Comparison of ENCODE assay signal across 12 cellular contexts in the genomic region with DNA sequence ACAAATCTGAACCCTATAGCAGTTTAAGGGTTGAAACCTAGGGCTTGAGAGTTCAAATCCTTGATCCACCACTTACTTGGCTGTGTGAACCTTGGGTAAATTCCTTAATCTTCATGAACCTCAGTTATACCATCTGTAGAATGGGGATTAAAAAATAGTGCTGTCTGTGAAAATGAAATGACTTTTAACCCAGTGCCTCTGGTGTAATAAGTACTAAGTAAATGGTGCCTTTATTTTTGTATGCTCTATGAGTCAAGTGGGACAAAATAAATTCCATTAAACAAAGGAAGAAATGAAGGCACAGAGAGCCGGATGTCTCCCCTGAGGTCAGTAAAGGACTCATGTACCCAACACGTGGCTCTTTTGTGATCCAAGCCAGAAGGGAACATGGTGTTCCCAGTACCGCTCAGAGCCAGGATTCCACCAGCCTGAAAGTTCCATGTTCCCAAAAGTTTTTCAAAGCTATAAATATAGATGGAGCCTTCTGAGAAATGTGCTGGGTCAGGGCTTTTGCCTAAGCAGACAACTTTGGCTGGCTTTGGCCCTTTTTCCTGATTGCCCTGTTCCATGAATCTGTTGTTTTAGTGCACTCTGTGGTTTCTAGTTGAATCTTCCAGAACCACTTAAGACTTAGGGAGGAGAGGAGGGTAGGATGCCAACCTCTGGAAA.
DNase-seq lines count a peak whose midpoint lies in the region; ATAC-seq and TF ChIP-seq lines count a peak whose summit lies in the region.
"Had no signal": no experiment of that assay in that cellular context is flagged by ENCODE, and none has a peak within 500 bp of the region (broad histone marks: within the 10 kb centered on the region; RNA-seq: fewer than 3 reads in every experiment).

No MANE protein-coding gene starts in this region.

- DNase-seq in Peyer's patch (peak in 1 of 3 donors; percentile 64), osteoblast (ENCODE audit: insufficient read length, low spot score, missing footprints) (peak; percentile 62), transverse colon (peak; percentile 59), NCI-H524 treated with DMSO at 0.1 percent for 48 hours (lab: John Stamatoyannopoulos, UW) (no peak), NCI-H82 (lab: John Stamatoyannopoulos, UW) (no peak)
- DNase-seq in effector memory CD8-positive, alpha-beta T cell = no peak
- no peak for DNase-seq in activated CD4-positive, CD25-positive, alpha-beta regulatory T cell treated with anti-CD3 and anti-CD28 coated beads, Interleukin-2, amount 50 U/mL, for 72 hours
- DNase-seq: endodermal cell; naive thymus-derived CD8-positive, alpha-beta T cell; SHP77 treated with DMSO at 0.1 percent for 48 hours had no signal

- H3K79me2 ChIP-seq in osteoblast (ENCODE audit: insufficient read depth, low read length) = no peaks in the 10 kb centered on the region

- H4K20me1 ChIP-seq in osteoblast (ENCODE audit: insufficient read depth, low read length) = no peaks in the 10 kb centered on the region

- TF ChIP-seq CTCF in Peyer's patch (IDR thresholded peaks at IDR 0.05) (no peak), gastroesophageal sphincter (IDR thresholded peaks at IDR 0.05) (no peak), osteoblast (IDR thresholded peaks at IDR 0.05; ENCODE audit: extremely low read depth, low read depth, low read length) (no peak), transverse colon (IDR thresholded peaks at IDR 0.05) (no peak)

- H3K27ac Mint-ChIP-seq in effector memory CD8-positive, alpha-beta T cell = peak overlapping the region in 1 of 2 donors; percentile 1
- H3K27ac Mint-ChIP-seq: endodermal cell; stimulated activated memory B cell treated with anti-CD40 and anti-IgM and Interleukin-4, amounts not matched to agents 10 μg/mL and 1 μg/mL and 100 μg/mL, for 72 hours had no signal

- H3K36me3 ChIP-seq in Peyer's patch = no peaks in the 10 kb centered on the region
- H3K36me3 ChIP-seq in gastroesophageal sphincter = no peaks in the 10 kb centered on the region
- H3K36me3 ChIP-seq in osteoblast (ENCODE audit: insufficient read depth, low read length) = no peaks in the 10 kb centered on the region
- H3K36me3 ChIP-seq in transverse colon = no peaks in the 10 kb centered on the region

- H2AFZ ChIP-seq in osteoblast (ENCODE audit: low read length) = peak overlapping the region; percentile 80

- intact Hi-C loops in transverse colon (cut with DNase I; ENCODE audit: low total_unique reads) = no loop called here

- in situ Hi-C loops in transverse colon (cut with MboI; ENCODE audit: low pct_ligation_motif_present in 1 of 4, low pct_unique_long_range_greater_than_20kb in 1 of 4, low sequenced_read_pairs in 3 of 4) = no loop called here

- TF ChIP-seq EP300 in gastroesophageal sphincter (IDR thresholded peaks at IDR 0.05) (peak; percentile 97), transverse colon (IDR thresholded peaks at IDR 0.05; ENCODE audit: low read depth) (peak; percentile 99)

- ATAC-seq in gastroesophageal sphincter = peak; percentile 95
- ATAC-seq in effector memory CD8-positive, alpha-beta T cell (replicated peaks) = no peak
- ATAC-seq: naive thymus-derived CD8-positive, alpha-beta T cell; stimulated activated memory B cell treated with anti-CD40 and anti-IgM and Interleukin-4, amounts not matched to agents 10 μg/mL and 1 μg/mL and 100 μg/mL, for 72 hours had no signal

- H3K27ac ChIP-seq in Peyer's patch (peak overlapping the region in 3 of 4 donors; percentile 34 to 62 (median 46)), gastroesophageal sphincter (peak overlapping the region; percentile 14 to 96 (median 70)), osteoblast (ENCODE audit: low read depth, low read length) (no peak overlapping the region), transverse colon (peak overlapping the region; percentile 34 to 73 (median 59))

- peaks cover 0 to 2% (median 0%) of the 10 kb centered on the region in 4 donors for H3K9me3 ChIP-seq in Peyer's patch
- peaks cover 0 to 12% (median 0%) of the 10 kb centered on the region in 3 donors for H3K9me3 ChIP-seq in gastroesophageal sphincter
- H3K9me3 ChIP-seq in osteoblast (ENCODE audit: low read depth, low read length) = no peaks in the 10 kb centered on the region
- H3K9me3 ChIP-seq in transverse colon = peaks cover 0 to 3% of the 10 kb centered on the region in 2 donors

- H3K27me3 ChIP-seq in Peyer's patch (no peaks in the 10 kb centered on the region), gastroesophageal sphincter (no peaks in the 10 kb centered on the region), osteoblast (ENCODE audit: insufficient read depth, low read length) (no peaks in the 10 kb centered on the region), transverse colon (no peaks in the 10 kb centered on the region)

- H3K4me1 ChIP-seq in Peyer's patch = no peaks in the 10 kb centered on the region
- peaks cover 7 to 23% (median 19%) of the 10 kb centered on the region in 3 donors for H3K4me1 ChIP-seq in gastroesophageal sphincter
- peaks cover 5% of the 10 kb centered on the region for H3K4me1 ChIP-seq in osteoblast (ENCODE audit: insufficient read depth, low read length)
- peaks cover 0 to 15% (median 10%) of the 10 kb centered on the region in 4 donors for H3K4me1 ChIP-seq in transverse colon

- no peak for TF ChIP-seq POLR2A in Peyer's patch (IDR thresholded peaks at IDR 0.05)
- TF ChIP-seq POLR2A in gastroesophageal sphincter (IDR thresholded peaks at IDR 0.05) = no peak
- TF ChIP-seq POLR2A in transverse colon (IDR thresholded peaks at IDR 0.05) = no peak

- H3K4me1 Mint-ChIP-seq in effector memory CD8-positive, alpha-beta T cell (ENCODE audit: low read depth in 2 of 2) = peaks cover 6% of the 10 kb centered on the region in 2 donors

- no peaks in the 10 kb centered on the region for H3K36me3 Mint-ChIP-seq in effector memory CD8-positive, alpha-beta T cell (ENCODE audit: insufficient read depth)
- H3K36me3 Mint-ChIP-seq: stimulated activated memory B cell treated with anti-CD40 and anti-IgM and Interleukin-4, amounts not matched to agents 10 μg/mL and 1 μg/mL and 100 μg/mL, for 72 hours had no signal

- 34 to 50% methylated on average over 3 of the region's 3 CpGs for WGBS in gastroesophageal sphincter (ENCODE audit: low coverage in 1 of 2), 2 donors
- 44 to 57% methylated on average over 3 of the region's 3 CpGs for WGBS in transverse colon (ENCODE audit: low coverage in 1 of 2), 2 donors

- H3K4me2 ChIP-seq in osteoblast (ENCODE audit: insufficient read depth, low read length) = peak overlapping the region; percentile 10

- H3K4me3 Mint-ChIP-seq in effector memory CD8-positive, alpha-beta T cell = no peak overlapping the region
- H3K4me3 Mint-ChIP-seq: endodermal cell; naive thymus-derived CD8-positive, alpha-beta T cell; stimulated activated memory B cell treated with anti-CD40 and anti-IgM and Interleukin-4, amounts not matched to agents 10 μg/mL and 1 μg/mL and 100 μg/mL, for 72 hours had no signal

- no peaks in the 10 kb centered on the region for H3K9me3 Mint-ChIP-seq in effector memory CD8-positive, alpha-beta T cell
- H3K9me3 Mint-ChIP-seq: stimulated activated memory B cell treated with anti-CD40 and anti-IgM and Interleukin-4, amounts not matched to agents 10 μg/mL and 1 μg/mL and 100 μg/mL, for 72 hours had no signal

- H3K27me3 Mint-ChIP-seq in effector memory CD8-positive, alpha-beta T cell = peaks cover 12 to 13% of the 10 kb centered on the region in 2 donors
- H3K27me3 Mint-ChIP-seq: stimulated activated memory B cell treated with anti-CD40 and anti-IgM and Interleukin-4, amounts not matched to agents 10 μg/mL and 1 μg/mL and 100 μg/mL, for 72 hours had no signal

- no peak overlapping the region for H3K4me3 ChIP-seq in Peyer's patch
- H3K4me3 ChIP-seq in gastroesophageal sphincter = no peak overlapping the region
- H3K4me3 ChIP-seq in osteoblast (ENCODE audit: insufficient read depth, low read length) = no peak overlapping the region
- no peak overlapping the region for H3K4me3 ChIP-seq in transverse colon

Comparison
In these comparisons a context has a peak if more than half of its experiments do, and no peak if none do; other contexts are left out.
1. DNase-seq: peak in osteoblast (single experiment) and transverse colon (single experiment); none in NCI-H524 treated with DMSO at 0.1 percent for 48 hours (single experiment), effector memory CD8-positive, alpha-beta T cell (0 of 3), activated CD4-positive, CD25-positive, alpha-beta regulatory T cell treated with anti-CD3 and anti-CD28 coated beads, Interleukin-2, amount 50 U/mL, for 72 hours (single experiment) and NCI-H82 (single experiment).